Comparison of ENCODE assay signal across 2 cellular contexts in the genomic region with DNA sequence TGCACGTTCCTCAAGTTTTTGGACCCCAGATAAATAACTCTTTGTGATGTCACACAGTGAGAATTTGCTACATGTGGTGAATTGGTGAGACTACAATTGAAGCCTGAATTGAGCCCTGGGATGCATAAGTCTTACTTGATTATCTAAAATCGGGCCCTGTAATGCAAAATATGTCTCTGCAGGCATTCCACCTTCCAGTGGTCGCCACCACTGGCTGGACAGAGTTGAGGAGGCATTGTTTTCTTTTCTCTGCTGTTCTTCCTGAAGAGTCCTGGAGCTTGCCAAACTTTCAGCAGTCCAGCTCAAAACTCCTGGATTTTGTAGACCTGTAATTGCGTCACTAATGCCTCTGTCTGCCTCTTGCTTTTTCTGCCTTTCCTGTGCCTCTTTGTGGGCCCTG. TPM values are rescaled to one million over a fixed set of nuclear protein-coding genes. Genes with fewer than 3 reads are reported as not detected.
"Had no signal": no experiment of that assay in that cellular context is flagged by ENCODE, and none has a peak within 500 bp of the region (broad histone marks: within the 10 kb centered on the region; RNA-seq: fewer than 3 reads in every experiment).

No MANE protein-coding gene starts in this region.

RNA-seq across cellular contexts. Expression of a gene that starts 23.5 kb away (rescaled TPM):
- total RNA-seq: G401, GM12878 had no signal
- polyA plus RNA-seq: GM12878 had no signal
